ENCODE assay signal across 10 cellular contexts in genomic region chr1:118335372-118335771, GRCh38.
A peak's percentile ranks its signal among the peaks of the same experiment; 100 is the strongest.
DNase-seq lines count a peak whose midpoint lies in the region; ATAC-seq and TF ChIP-seq lines count a peak whose summit lies in the region.
"Had no signal": no experiment of that assay in that cellular context is flagged by ENCODE, and none has a peak within 500 bp of the region (broad histone marks: within the 10 kb centered on the region; RNA-seq: fewer than 3 reads in every experiment).

No MANE protein-coding gene starts in this region.

- H3K4me3 Mint-ChIP-seq in Calu3 (ENCODE audit: low read depth, unreplicated experiment): no peak overlapping the region
- H3K4me3 Mint-ChIP-seq: T-helper 1 cell treated with Interleukin-12 subunit alpha and Interleukin-12 subunit beta and Interleukin-4 antibody, amounts not matched to agents 30 μg/mL and 1 μg/mL, for 36 hours had no signal

- H3K36me3 Mint-ChIP-seq in Calu3 (ENCODE audit: insufficient read depth, unreplicated experiment): peaks cover 5% of the 10 kb centered on the region

- no peak overlapping the region for H3K4me3 ChIP-seq in brain microvascular endothelial cell (ENCODE audit: low read depth, low read length)
- no peak overlapping the region for H3K4me3 ChIP-seq in colonic mucosa
- H3K4me3 ChIP-seq: coronary artery had no signal

- H3K36me3 ChIP-seq in brain microvascular endothelial cell (replicated peaks) (no peaks in the 10 kb centered on the region), colonic mucosa (no peaks in the 10 kb centered on the region)

- H3K27ac Mint-ChIP-seq in Calu3 (ENCODE audit: unreplicated experiment): no peak overlapping the region
- H3K27ac Mint-ChIP-seq: T-helper 1 cell treated with Interleukin-12 subunit alpha and Interleukin-12 subunit beta and Interleukin-4 antibody, amounts not matched to agents 30 μg/mL and 1 μg/mL, for 36 hours had no signal

- H3K27ac ChIP-seq in brain microvascular endothelial cell (no peak overlapping the region), colonic mucosa (no peak overlapping the region)
- H3K27ac ChIP-seq: coronary artery had no signal

- BruUV-seq in Calu3 (replicated peaks; lab: Mats Ljungman, UMichigan): no TSS peak

- peak; percentile 27 for ATAC-seq in GM19468 (IDR thresholded peaks at IDR 0.05; ENCODE audit: extremely low read depth, unreplicated experiment)
- peak; percentile 89 for ATAC-seq in HG03196 (IDR thresholded peaks at IDR 0.05; ENCODE audit: unreplicated experiment)

- no peaks in the 10 kb centered on the region for H3K27me3 Mint-ChIP-seq in Calu3 (ENCODE audit: unreplicated experiment)

- in situ Hi-C loops in brain microvascular endothelial cell (cut with HindIII; ENCODE audit: low pct_ligation_motif_present, low sequenced_read_pairs): no loop called here

- no peak overlapping the region for H3K9ac ChIP-seq in colonic mucosa (ENCODE audit: low read depth in 2 of 2, low read length in 2 of 2)

- CTCF ChIA-PET in Calu3 (lab: Charles Lee): interaction anchor here (0.6 kb wide), 1 partner anchor 657 kb away, joined by 3 read pairs; no protein-coding TSS in a partner anchor

- TF ChIP-seq CTCF in brain microvascular endothelial cell (IDR thresholded peaks at IDR 0.05; ENCODE audit: low read depth, low read length, missing control alignments) (no peak), Calu3 (IDR thresholded peaks at IDR 0.05; ENCODE audit: unreplicated experiment) (no peak), colonic mucosa (IDR thresholded peaks at IDR 0.05) (no peak)

- H3K9me3 Mint-ChIP-seq in Calu3 (ENCODE audit: low read depth, unreplicated experiment): peaks cover 9% of the 10 kb centered on the region
- H3K9me3 Mint-ChIP-seq: T-helper 1 cell treated with Interleukin-12 subunit alpha and Interleukin-12 subunit beta and Interleukin-4 antibody, amounts not matched to agents 30 μg/mL and 1 μg/mL, for 36 hours had no signal

- no peaks in the 10 kb centered on the region for H3K4me1 ChIP-seq in colonic mucosa

- H3K9me3 ChIP-seq in colonic mucosa: no peaks in the 10 kb centered on the region

- intact Hi-C loops in Calu3 (cut with micrococcal nuclease; ENCODE audit: unreplicated experiment) (no loop called here), colonic mucosa (cut with DNase I) (no loop called here)

- DNase-seq in EL: peak; percentile 82
- DNase-seq in brain microvascular endothelial cell: peak; percentile 20
- DNase-seq in Calu3: no peak
- no peak for DNase-seq in T-helper 1 cell
- DNase-seq in colonic mucosa: no peak
- DNase-seq in NK-92 (lab: John Stamatoyannopoulos, UW; ENCODE audit: unreplicated experiment): no peak

- no peaks in the 10 kb centered on the region for H3K4me1 Mint-ChIP-seq in Calu3 (ENCODE audit: low read depth, unreplicated experiment)

- H3K27me3 ChIP-seq in brain microvascular endothelial cell (replicated peaks) (no peaks in the 10 kb centered on the region), colonic mucosa (no peaks in the 10 kb centered on the region)

Comparison
In these comparisons a context has a peak if more than half of its experiments do, and no peak if none do; other contexts are left out.
1. DNase-seq: peak in EL (single experiment) and brain microvascular endothelial cell (single experiment); none in Calu3 (single experiment), T-helper 1 cell (0 of 5), colonic mucosa (single experiment) and NK-92 (single experiment).